ENCODE assay signal across 8 cellular contexts in genomic region chr14:62162998-62163589, GRCh38.
DNase-seq lines count a peak whose midpoint lies in the region; ATAC-seq, FAIRE-seq and TF ChIP-seq lines count a peak whose summit lies in the region.

No MANE protein-coding gene starts in this region.

- TF ChIP-seq POLR2A in K562 (conservative IDR thresholded peaks at IDR 0.05): no peak

- in situ Hi-C loops in K562 (cut with MboI): no loop called here

- no TSS peak for BruUV-seq in K562 (replicated peaks; lab: Mats Ljungman, UMichigan)

- TF ChIP-seq CTCF in K562 (IDR thresholded peaks at IDR 0.05 in 2 of 3, conservative IDR thresholded peaks at IDR 0.05 in 1 of 3; ENCODE audit: insufficient read depth in 2 of 3, low read depth in 1 of 3, low read length in 3 of 3) (peak; percentile 38 to 61 (median 55)), type B pancreatic cell (conservative IDR thresholded peaks at IDR 0.05) (peak; percentile 91)

- no peaks in the 10 kb centered on the region for H3K9me3 Mint-ChIP-seq in type B pancreatic cell

- TF ChIP-seq EP300 in K562 (IDR thresholded peaks at IDR 0.05; ENCODE audit: low read length): no peak

- H3K9me3 ChIP-seq in K562 (replicated peaks; ENCODE audit: control insufficient read depth, insufficient read depth, low read depth, low read length): no peaks in the 10 kb centered on the region

- no peaks in the 10 kb centered on the region for H3K4me1 ChIP-seq in K562 (replicated peaks in 1 of 2; ENCODE audit: control insufficient read depth in 2 of 2, insufficient read depth in 2 of 2, low read length in 2 of 2)

- H3K79me2 ChIP-seq in K562 (ENCODE audit: control insufficient read depth, insufficient read depth, low read length): no peaks in the 10 kb centered on the region

- no peaks in the 10 kb centered on the region for H3K36me3 ChIP-seq in K562 (ENCODE audit: control insufficient read depth, insufficient read depth, low read length)

- FAIRE-seq in G401.6 (lab: Jason Lieb, UNC): peak; percentile 42
- peak; percentile 61 for FAIRE-seq in K562 (lab: Jason Lieb, UNC)

- peaks cover 37% of the 10 kb centered on the region for H3K27me3 Mint-ChIP-seq in type B pancreatic cell

- no peaks in the 10 kb centered on the region for H3K9me1 ChIP-seq in K562 (ENCODE audit: control insufficient read depth, insufficient read depth, low read length)

- ATAC-seq in HG02870 (IDR thresholded peaks at IDR 0.05; ENCODE audit: unreplicated experiment): peak; percentile 83
- peak; percentile 67 for ATAC-seq in K562

- H3K9ac ChIP-seq in K562 (ENCODE audit: insufficient read depth in 1 of 2, low read depth in 2 of 2, low read length in 2 of 2): no peak overlapping the region

- no peak overlapping the region for H3K4me3 ChIP-seq in K562

- H3K27ac ChIP-seq in K562 (ENCODE audit: extremely low read depth, low read depth, low read length): no peak overlapping the region

- no peak overlapping the region for H3K4me2 ChIP-seq in K562 (ENCODE audit: insufficient read depth, low read length)

- POLR2A ChIA-PET in K562 (lab: Yijun Ruan, JAX): no interaction called here

- TF ChIP-seq RAD21 in K562 (CRISPR knock-in tag; conservative IDR thresholded peaks at IDR 0.05 in 1 of 2, IDR thresholded peaks at IDR 0.05 in 1 of 2): peak; percentile 43 to 68

- H3K36me3 Mint-ChIP-seq in type B pancreatic cell: no peaks in the 10 kb centered on the region

- no peak overlapping the region for H2AFZ ChIP-seq in K562 (ENCODE audit: low read depth, low read length)

- H3K4me3 Mint-ChIP-seq in type B pancreatic cell: no peak overlapping the region

- H4K20me1 ChIP-seq in K562 (replicated peaks; ENCODE audit: control insufficient read depth, insufficient read depth, low read length): no peaks in the 10 kb centered on the region

- WGBS in K562 (ENCODE audit: insufficient coverage, low coverage, missing lambda C conversion rate): under 1% methylated on average over 8 of the region's 8 CpGs

- CTCF ChIA-PET in K562 (lab: Yijun Ruan, JAX; ENCODE audit: low intra/inter-chr PET ratio): no interaction called here

- DNase-seq in A172 (ENCODE audit: low spot score) (peak; percentile 9), NCI-H2196 (lab: John Stamatoyannopoulos, UW; ENCODE audit: unreplicated experiment) (peak; percentile 69), K562 (ENCODE audit: extremely low read depth in 1 of 4, low spot score in 3 of 4) (peak; percentile 6 to 26 (median 14)), inferior parietal cortex (ENCODE audit: extremely low spot score) (peak; percentile 71), type B pancreatic cell (ENCODE audit: extremely low spot score, unreplicated experiment) (no peak)
- no peak for DNase-seq in activated CD8-positive, alpha-beta memory T cell treated with anti-CD3 and anti-CD28 coated beads, Interleukin-2, amount 50 U/mL, for 48 hours

- intact Hi-C loops in K562 (cut with micrococcal nuclease): loop anchor here (1.0 kb wide), 1 partner anchor 1113 kb away; no protein-coding TSS in a partner anchor

- H3K27ac Mint-ChIP-seq in type B pancreatic cell: no peak overlapping the region

- no peaks in the 10 kb centered on the region for H3K27me3 ChIP-seq in K562 (ENCODE audit: control insufficient read depth in 2 of 2, insufficient read depth in 2 of 2, low read length in 2 of 2)

- no peaks in the 10 kb centered on the region for H3K4me1 Mint-ChIP-seq in type B pancreatic cell (ENCODE audit: unreplicated experiment)

TF ChIP-seq in K562, 482 proteins besides CTCF, POLR2A, EP300 and RAD21 (continues in another document):
- TF ChIP-seq MXD1 (CRISPR knock-in tag; IDR thresholded peaks at IDR 0.05; ENCODE audit: borderline replicate concordance, poor library complexity, severe bottlenecking) (no peak), NR3C1 (CRISPR knock-in tag; IDR thresholded peaks at IDR 0.05) (no peak), TAF1 (IDR thresholded peaks at IDR 0.05; ENCODE audit: control insufficient read depth, extremely low read depth, insufficient read depth, low read length, severe bottlenecking) (no peak), GTF3C2 (IDR thresholded peaks at IDR 0.05; ENCODE audit: borderline replicate concordance, extremely low read depth, insufficient read length) (no peak), MAFF (IDR thresholded peaks at IDR 0.05; ENCODE audit: low read length) (no peak), CUX1 (CRISPR knock-in tag; IDR thresholded peaks at IDR 0.05) (no peak), MYBL2 (IDR thresholded peaks at IDR 0.05; ENCODE audit: low read depth) (no peak), MYBL2 (CRISPR knock-in tag; IDR thresholded peaks at IDR 0.05; ENCODE audit: borderline replicate concordance) (no peak), DEAF1 (CRISPR knock-in tag; IDR thresholded peaks at IDR 0.05) (no peak)

Comparison
In these comparisons a context has a peak if more than half of its experiments do, and no peak if none do; other contexts are left out.
1. DNase-seq: peak in A172 (single experiment), NCI-H2196 (single experiment), K562 (4 of 4) and inferior parietal cortex (single experiment); none in type B pancreatic cell (single experiment) and activated CD8-positive, alpha-beta memory T cell treated with anti-CD3 and anti-CD28 coated beads, Interleukin-2, amount 50 U/mL, for 48 hours (single experiment).